Comparison of ENCODE assay signal across 8 cellular contexts in genomic region chr19:46860846-46861690, GRCh38. TPM values are rescaled to one million over a fixed set of nuclear protein-coding genes. Genes with fewer than 3 reads are reported as not detected.
A peak's percentile ranks its signal among the peaks of the same experiment; 100 is the strongest.
DNase-seq lines count a peak whose midpoint lies in the region; ATAC-seq, FAIRE-seq and TF ChIP-seq lines count a peak whose summit lies in the region.

TSS of gene ARHGAP35 (plus strand) at chr19:46860997. CDS start at chr19:46918676, 57,679 bp downstream.

- no peak for TF ChIP-seq CTCF in liver (IDR thresholded peaks at IDR 0.05; ENCODE audit: low read depth, low read length, missing input control)

- no peaks in the 10 kb centered on the region for H3K27me3 ChIP-seq in liver (ENCODE audit: control insufficient read depth in 4 of 4, insufficient read depth in 4 of 4, low read length in 3 of 4)

- H3K36me3 ChIP-seq in liver (ENCODE audit: control insufficient read depth in 4 of 4, insufficient read depth in 3 of 4, low read depth in 1 of 4, low read length in 3 of 4), result no peaks in the 10 kb centered on the region

- no peak within 1 kb of the TSS for H3K27ac Mint-ChIP-seq in dendritic cell treated with granulocyte-macrophage colony-stimulating factor and Interleukin-4, amounts not matched to agents 40 ng/mL and 50 ng/mL, for 4 days
- peak within 1 kb of the TSS; percentile 91 for H3K27ac Mint-ChIP-seq in stimulated activated naive CD8-positive, alpha-beta T cell treated with anti-CD3 and anti-CD28 coated beads, Interleukin-15, Interleukin-2, amounts not matched to agents 100 ng/mL and 50 ng/mL, for 24 hours

- peaks cover 20% of the 10 kb centered on the region for H3K36me3 Mint-ChIP-seq in dendritic cell treated with granulocyte-macrophage colony-stimulating factor and Interleukin-4, amounts not matched to agents 40 ng/mL and 50 ng/mL, for 4 days (ENCODE audit: low read depth)
- H3K36me3 Mint-ChIP-seq in stimulated activated naive CD8-positive, alpha-beta T cell treated with anti-CD3 and anti-CD28 coated beads, Interleukin-15, Interleukin-2, amounts not matched to agents 100 ng/mL and 50 ng/mL, for 24 hours (ENCODE audit: low read depth), result peaks cover 14% of the 10 kb centered on the region

- H3K4me3 Mint-ChIP-seq in dendritic cell treated with granulocyte-macrophage colony-stimulating factor and Interleukin-4, amounts not matched to agents 40 ng/mL and 50 ng/mL, for 4 days, result peak within 1 kb of the TSS; percentile 89
- peak within 1 kb of the TSS; percentile 85 for H3K4me3 Mint-ChIP-seq in stimulated activated naive CD8-positive, alpha-beta T cell treated with anti-CD3 and anti-CD28 coated beads, Interleukin-15, Interleukin-2, amounts not matched to agents 100 ng/mL and 50 ng/mL, for 24 hours

- H3K27ac ChIP-seq in liver (ENCODE audit: low read depth in 1 of 2, low read length in 2 of 2), result peak within 1 kb of the TSS; percentile 99 to 100

- no peaks in the 10 kb centered on the region for H3K27me3 Mint-ChIP-seq in dendritic cell treated with granulocyte-macrophage colony-stimulating factor and Interleukin-4, amounts not matched to agents 40 ng/mL and 50 ng/mL, for 4 days
- H3K27me3 Mint-ChIP-seq in stimulated activated naive CD8-positive, alpha-beta T cell treated with anti-CD3 and anti-CD28 coated beads, Interleukin-15, Interleukin-2, amounts not matched to agents 100 ng/mL and 50 ng/mL, for 24 hours, result no peaks in the 10 kb centered on the region

- ATAC-seq in HG03097 (IDR thresholded peaks at IDR 0.05; ENCODE audit: low FRiP score, unreplicated experiment), result peak; percentile 8
- ATAC-seq in HG03565 (IDR thresholded peaks at IDR 0.05; ENCODE audit: unreplicated experiment), result no peak
- no peak for ATAC-seq in HG03571 (IDR thresholded peaks at IDR 0.05; ENCODE audit: unreplicated experiment)

- peak within 1 kb of the TSS; percentile 73 to 81 (median 73) for H3K4me3 ChIP-seq in liver (ENCODE audit: low read depth in 1 of 3, low read length in 3 of 3)

- H3K9me3 ChIP-seq in liver (ENCODE audit: control insufficient read depth in 4 of 4, low read length in 3 of 4), result no peaks in the 10 kb centered on the region

- no peak for TF ChIP-seq RAD21 in liver (IDR thresholded peaks at IDR 0.05)

- DNase-seq in GM18507 (ENCODE audit: extremely low spot score, insufficient read length, low read depth), result peak; percentile 81

- no peak for FAIRE-seq in GM18507 (lab: Jason Lieb, UNC)

- WGBS in liver, result under 1% methylated on average over 85 of the region's 91 CpGs

- H3K4me1 Mint-ChIP-seq in dendritic cell treated with granulocyte-macrophage colony-stimulating factor and Interleukin-4, amounts not matched to agents 40 ng/mL and 50 ng/mL, for 4 days (ENCODE audit: low read depth), result peaks cover 28% of the 10 kb centered on the region
- peaks cover 28% of the 10 kb centered on the region for H3K4me1 Mint-ChIP-seq in stimulated activated naive CD8-positive, alpha-beta T cell treated with anti-CD3 and anti-CD28 coated beads, Interleukin-15, Interleukin-2, amounts not matched to agents 100 ng/mL and 50 ng/mL, for 24 hours (ENCODE audit: low read depth)

- peak within 1 kb of the TSS; percentile 89 to 95 for H3K9ac ChIP-seq in liver (ENCODE audit: low read depth in 1 of 2, low read length in 2 of 2)

- H3K4me1 ChIP-seq in liver (ENCODE audit: control insufficient read depth in 4 of 4, insufficient read depth in 4 of 4, low read length in 3 of 4), result peaks cover 15 to 65% (median 46%) of the 10 kb centered on the region in 4 donors

- H3K9me3 Mint-ChIP-seq in dendritic cell treated with granulocyte-macrophage colony-stimulating factor and Interleukin-4, amounts not matched to agents 40 ng/mL and 50 ng/mL, for 4 days, result no peaks in the 10 kb centered on the region
- no peaks in the 10 kb centered on the region for H3K9me3 Mint-ChIP-seq in stimulated activated naive CD8-positive, alpha-beta T cell treated with anti-CD3 and anti-CD28 coated beads, Interleukin-15, Interleukin-2, amounts not matched to agents 100 ng/mL and 50 ng/mL, for 24 hours

- intact Hi-C loops in T-helper 2 cell treated with Interferon-gamma antibody and Interleukin-4, amounts not matched to agents 100 ng/mL and 5 ng/mL, for 36 hours (cut with micrococcal nuclease), result loop anchor here (1.0 to 2.0 kb wide), 3 partner anchors 11 to 94 kb away; partner anchors contain the start of gene AP2S1
- intact Hi-C loops in dendritic cell treated with granulocyte-macrophage colony-stimulating factor and Interleukin-4, amounts not matched to agents 40 ng/mL and 50 ng/mL, for 4 days (cut with micrococcal nuclease), result loop anchor here (1.0 to 10.0 kb wide), 3 partner anchors 10 to 131 kb away; no protein-coding TSS in a partner anchor

TF ChIP-seq in liver, 16 proteins besides CTCF, POLR2A, EP300 and RAD21:
- no peak for TF ChIP-seq SP1 (IDR thresholded peaks at IDR 0.05)
- TF ChIP-seq HNF4A (conservative IDR thresholded peaks at IDR 0.05), result peak in 1 of 2 donors; percentile 12

RNA-seq across cellular contexts. Expression of gene ARHGAP35, which starts in this region (rescaled TPM):
- 28.2 and 29.9 TPM in 2 replicates for total RNA-seq in T-helper 2 cell treated with Interferon-gamma antibody and Interleukin-4, amounts not matched to agents 100 ng/mL and 5 ng/mL, for 36 hours
- 10 to 100 TPM; 26.3 to 49.2 TPM for total RNA-seq in liver
- 10 to 100 TPM; 15.5 to 17.2 TPM for polyA plus RNA-seq in liver
